In the genomic region with DNA sequence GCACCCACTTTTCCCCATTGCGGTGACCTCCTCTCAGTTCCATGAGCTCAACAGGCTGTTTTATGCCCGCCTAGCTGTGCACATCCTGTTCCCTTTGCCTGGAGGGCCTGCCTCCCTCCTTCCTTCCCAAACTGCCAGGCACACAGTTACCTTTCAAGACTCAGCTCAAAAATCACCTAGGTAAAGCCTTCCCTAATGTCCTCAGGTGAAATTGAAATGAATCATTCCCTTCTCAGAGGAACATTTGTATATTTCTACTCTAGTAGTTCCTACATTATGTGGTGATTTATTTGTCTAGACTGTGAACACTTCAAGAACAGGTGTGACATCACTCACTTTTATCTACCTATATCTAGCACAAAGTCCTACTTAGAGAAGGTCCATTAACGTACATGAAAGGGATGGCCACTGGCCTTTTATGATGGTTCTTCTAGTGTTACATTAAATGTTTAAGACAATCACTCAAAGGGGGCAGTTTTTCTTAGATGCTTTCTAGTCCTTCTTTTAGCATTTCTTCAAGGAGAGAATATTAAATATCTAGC, we compare ENCODE assay signal across 18 cellular contexts.
"Had no signal": no experiment of that assay in that cellular context is flagged by ENCODE, and none has a peak within 500 bp of the region (broad histone marks: within the 10 kb centered on the region; RNA-seq: fewer than 3 reads in every experiment).

No MANE protein-coding gene starts in this region.

- H3K27ac ChIP-seq: colonic mucosa, tibial nerve had no signal

- H3K27me3 Mint-ChIP-seq: activated B cell treated with CpG ODN at 0.5 μM for 24 hours; activated CD4-positive, alpha-beta memory T cell treated with anti-CD3 and anti-CD28 coated beads for 36 hours; activated T-helper 17 cell treated with anti-CD3 and anti-CD28 coated beads, Interleukin-2, amount 50 U/mL, for 72 hours; brain; central memory CD8-positive, alpha-beta T cell; stimulated activated naive CD8-positive, alpha-beta T cell treated with anti-CD3 and anti-CD28 coated beads, Interleukin-15, Interleukin-2, amounts not matched to agents 100 ng/mL and 50 ng/mL, for 24 hours; T-cell had no signal

- H3K27me3 ChIP-seq: colonic mucosa, tibial nerve had no signal

- H3K9me3 ChIP-seq: colonic mucosa, tibial nerve had no signal

- H3K4me1 ChIP-seq: colonic mucosa had no signal

- H3K4me3 Mint-ChIP-seq: activated B cell treated with CpG ODN at 0.5 μM for 24 hours; activated CD4-positive, alpha-beta memory T cell treated with anti-CD3 and anti-CD28 coated beads for 36 hours; activated CD8-positive, alpha-beta memory T cell treated with anti-CD3 and anti-CD28 coated beads, Interleukin-2, amount 10 ng/mL, durations not matched to agents 7 days and 5 days; activated T-helper 17 cell treated with anti-CD3 and anti-CD28 coated beads, Interleukin-2, amount 50 U/mL, for 72 hours; brain; central memory CD8-positive, alpha-beta T cell; endodermal cell; natural killer cell treated with Interleukin-12 subunit alpha and Interleukin-12 subunit beta and Interleukin-15 and Interleukin-18, amount 100 ng/mL, for 72 hours; stimulated activated naive CD8-positive, alpha-beta T cell treated with anti-CD3 and anti-CD28 coated beads, Interleukin-15, Interleukin-2, amounts not matched to agents 100 ng/mL and 50 ng/mL, for 24 hours; T-cell had no signal

- H3K9me3 Mint-ChIP-seq: activated B cell treated with CpG ODN at 0.5 μM for 24 hours; activated CD4-positive, alpha-beta memory T cell treated with anti-CD3 and anti-CD28 coated beads for 36 hours; central memory CD8-positive, alpha-beta T cell; endodermal cell; stimulated activated naive CD8-positive, alpha-beta T cell treated with anti-CD3 and anti-CD28 coated beads, Interleukin-15, Interleukin-2, amounts not matched to agents 100 ng/mL and 50 ng/mL, for 24 hours; T-cell had no signal

- H3K4me1 Mint-ChIP-seq: activated CD8-positive, alpha-beta memory T cell treated with anti-CD3 and anti-CD28 coated beads, Interleukin-2, amount 10 ng/mL, durations not matched to agents 7 days and 5 days; activated T-helper 17 cell treated with anti-CD3 and anti-CD28 coated beads, Interleukin-2, amount 50 U/mL, for 72 hours; central memory CD8-positive, alpha-beta T cell had no signal

- H3K36me3 ChIP-seq: colonic mucosa, tibial nerve had no signal

- H3K4me3 ChIP-seq: colonic mucosa, tibial nerve had no signal

- DNase-seq: activated B cell treated with CpG ODN at 0.5 μM for 24 hours; activated CD4-positive, alpha-beta memory T cell treated with anti-CD3 and anti-CD28 coated beads for 36 hours; activated CD4-positive, alpha-beta T cell treated with anti-CD3 and anti-CD28 coated beads for 4 hours; activated CD8-positive, alpha-beta memory T cell treated with anti-CD3 and anti-CD28 coated beads, Interleukin-2, amount 10 ng/mL, durations not matched to agents 7 days and 5 days; activated naive CD4-positive, alpha-beta T cell treated with Interleukin-2 at 50 U/mL for 16 hours; anterior cingulate cortex; colonic mucosa; endodermal cell; kidney glomerular epithelial cell; posterior cingulate gyrus; T-cell; T-helper 9 cell had no signal

- H3K36me3 Mint-ChIP-seq: activated CD8-positive, alpha-beta memory T cell treated with anti-CD3 and anti-CD28 coated beads, Interleukin-2, amount 10 ng/mL, durations not matched to agents 7 days and 5 days; natural killer cell treated with Interleukin-12 subunit alpha and Interleukin-12 subunit beta and Interleukin-15 and Interleukin-18, amount 100 ng/mL, for 72 hours; T-cell had no signal

- ATAC-seq: activated CD8-positive, alpha-beta memory T cell treated with anti-CD3 and anti-CD28 coated beads, Interleukin-2, amount 10 ng/mL, durations not matched to agents 7 days and 5 days; activated T-helper 17 cell treated with anti-CD3 and anti-CD28 coated beads, Interleukin-2, amount 50 U/mL, for 72 hours; natural killer cell treated with Interleukin-12 subunit alpha and Interleukin-12 subunit beta and Interleukin-15 and Interleukin-18, amount 100 ng/mL, for 72 hours; T-cell had no signal

- H3K27ac Mint-ChIP-seq: activated B cell treated with CpG ODN at 0.5 μM for 24 hours; activated CD4-positive, alpha-beta memory T cell treated with anti-CD3 and anti-CD28 coated beads for 36 hours; activated CD8-positive, alpha-beta memory T cell treated with anti-CD3 and anti-CD28 coated beads, Interleukin-2, amount 10 ng/mL, durations not matched to agents 7 days and 5 days; activated T-helper 17 cell treated with anti-CD3 and anti-CD28 coated beads, Interleukin-2, amount 50 U/mL, for 72 hours; endodermal cell; natural killer cell treated with Interleukin-12 subunit alpha and Interleukin-12 subunit beta and Interleukin-15 and Interleukin-18, amount 100 ng/mL, for 72 hours; stimulated activated naive CD8-positive, alpha-beta T cell treated with anti-CD3 and anti-CD28 coated beads, Interleukin-15, Interleukin-2, amounts not matched to agents 100 ng/mL and 50 ng/mL, for 24 hours; T-cell had no signal
